In genomic region chr19:58575183-58576041, GRCh38 we compare ENCODE assay signal across 8 cellular contexts. TPM values are rescaled to one million over a fixed set of nuclear protein-coding genes. Genes with fewer than 3 reads are reported as not detected.
A peak's percentile ranks its signal among the peaks of the same experiment; 100 is the strongest.
DNase-seq lines count a peak whose midpoint lies in the region; ATAC-seq and TF ChIP-seq lines count a peak whose summit lies in the region.

No MANE protein-coding gene starts in this region.

- intact Hi-C loops in activated CD4-positive, alpha-beta T cell treated with anti-CD3 and anti-CD28 coated beads for 36 hours (cut with DNase I, micrococcal nuclease) = loop anchor here (1.0 kb wide), 4 partner anchors 56 to 420 kb away; partner anchors contain the start of genes ZBTB45 (in 1 of the 2) and ZNF274 (in 1 of the 2)

- ATAC-seq in HG03439 (IDR thresholded peaks at IDR 0.05; ENCODE audit: unreplicated experiment) = peak; percentile 46
- peak; percentile 40 for ATAC-seq in activated CD4-positive, alpha-beta T cell treated with anti-CD3 and anti-CD28 coated beads for 36 hours

- H3K36me3 Mint-ChIP-seq in activated CD4-positive, alpha-beta T cell treated with anti-CD3 and anti-CD28 coated beads for 36 hours (ENCODE audit: low read depth) = peaks cover 10% of the 10 kb centered on the region

- TF ChIP-seq CTCF in AG04449 (IDR thresholded peaks at IDR 0.05; ENCODE audit: insufficient read depth, low read length, missing control alignments) = no peak

- DNase-seq in AG04449 (ENCODE audit: low read depth, low spot score) (no peak), GM19238 (ENCODE audit: insufficient read length, low spot score) (peak; percentile 75), dermis microvascular lymphatic vessel endothelial cell (ENCODE audit: low read depth in 2 of 2) (peak; percentile 79 to 93), lung microvascular endothelial cell (ENCODE audit: low read depth in 2 of 2) (peak; percentile 94), NCI-H748 treated with DMSO at 0.1 percent for 48 hours (lab: John Stamatoyannopoulos, UW) (no peak)
- peak; percentile 92 for DNase-seq in activated CD4-positive, alpha-beta T cell treated with anti-CD3 and anti-CD28 coated beads for 36 hours
- peak; percentile 49 for DNase-seq in stimulated activated CD8-positive, alpha-beta memory T cell treated with anti-CD3 and anti-CD28 coated beads, Interleukin-15, amount 100 ng/mL, for 1 hour (ENCODE audit: low read depth)

- H3K4me3 ChIP-seq in AG04449 (ENCODE audit: low read depth, low read length) = peak overlapping the region; percentile 86

- H3K27ac Mint-ChIP-seq in activated CD4-positive, alpha-beta T cell treated with anti-CD3 and anti-CD28 coated beads for 36 hours = peak overlapping the region; percentile 100

- peaks cover 50% of the 10 kb centered on the region for H3K4me1 Mint-ChIP-seq in activated CD4-positive, alpha-beta T cell treated with anti-CD3 and anti-CD28 coated beads for 36 hours

- POLR2A ChIA-PET in AG04449 (lab: Yijun Ruan, JAX) = interaction anchor here (0.6 to 1.3 kb wide), 4 partner anchors 22 to 100 kb away, joined by 3 to 7 read pairs (median 3); partner anchors contain the start of gene ZBTB45
- POLR2A ChIA-PET in activated CD4-positive, alpha-beta T cell treated with anti-CD3 and anti-CD28 coated beads for 36 hours (lab: Charles Lee) = interaction anchor here (1.2 to 2.6 kb wide), 3 partner anchors 15 to 56 kb away, joined by 6 to 9 read pairs (median 7); partner anchors contain the start of genes TRIM28 and ZBTB45

- peak overlapping the region; percentile 95 for H3K4me3 Mint-ChIP-seq in activated CD4-positive, alpha-beta T cell treated with anti-CD3 and anti-CD28 coated beads for 36 hours

- H3K9me3 Mint-ChIP-seq in activated CD4-positive, alpha-beta T cell treated with anti-CD3 and anti-CD28 coated beads for 36 hours (ENCODE audit: low read depth) = no peaks in the 10 kb centered on the region

- H3K27me3 Mint-ChIP-seq in activated CD4-positive, alpha-beta T cell treated with anti-CD3 and anti-CD28 coated beads for 36 hours = no peaks in the 10 kb centered on the region

- CTCF ChIA-PET in AG04449 (lab: Yijun Ruan, JAX) = interaction anchor here (1.0 to 1.2 kb wide), 4 partner anchors 9 to 61 kb away, joined by 3 to 4 read pairs (median 3); partner anchors contain the start of gene ZBTB45
- CTCF ChIA-PET in activated CD4-positive, alpha-beta T cell treated with anti-CD3 and anti-CD28 coated beads for 36 hours (lab: Charles Lee) = interaction anchor here (1.1 to 1.9 kb wide), 4 partner anchors 11 to 61 kb away, joined by 3 to 17 read pairs (median 4); partner anchors contain the start of gene ZBTB45

RNA-seq across cellular contexts. Expression of gene MZF1, which starts 2.3 kb away (rescaled TPM):
- 10 to 100 TPM; 14.3 to 15.0 TPM for total RNA-seq in activated CD4-positive, alpha-beta T cell treated with anti-CD3 and anti-CD28 coated beads for 36 hours
- total RNA-seq in dermis microvascular lymphatic vessel endothelial cell = 5.1 and 11.1 TPM in 2 replicates
- 5.4 and 7.5 TPM in 2 replicates for total RNA-seq in lung microvascular endothelial cell

RNA-seq across cellular contexts. Expression of gene UBE2M, which starts 17.0 kb away (rescaled TPM):
- total RNA-seq in activated CD4-positive, alpha-beta T cell treated with anti-CD3 and anti-CD28 coated beads for 36 hours = 100 to 1,000 TPM; 115 to 138 TPM
- total RNA-seq in dermis microvascular lymphatic vessel endothelial cell = 60.4 and 80.1 TPM in 2 replicates
- 50.1 and 66.7 TPM in 2 replicates for total RNA-seq in lung microvascular endothelial cell

RNA-seq across cellular contexts. Expression of gene CHMP2A, which starts 20.5 kb away (rescaled TPM):
- total RNA-seq in activated CD4-positive, alpha-beta T cell treated with anti-CD3 and anti-CD28 coated beads for 36 hours = 100 to 1,000 TPM; 101 to 107 TPM
- total RNA-seq in dermis microvascular lymphatic vessel endothelial cell = 90.8 and 112 TPM in 2 replicates
- total RNA-seq in lung microvascular endothelial cell = 86.1 and 93.5 TPM in 2 replicates

RNA-seq across cellular contexts. Expression of gene TRIM28, which starts 31.5 kb away (rescaled TPM):
- total RNA-seq in activated CD4-positive, alpha-beta T cell treated with anti-CD3 and anti-CD28 coated beads for 36 hours = 100 to 1,000 TPM; 481 to 758 TPM
- total RNA-seq in dermis microvascular lymphatic vessel endothelial cell (339 and 348 TPM in 2 replicates), lung microvascular endothelial cell (275 and 278 TPM in 2 replicates)

RNA-seq across cellular contexts. Expression of gene ZBTB45, which starts 55.8 kb away (rescaled TPM):
- total RNA-seq in activated CD4-positive, alpha-beta T cell treated with anti-CD3 and anti-CD28 coated beads for 36 hours = 10 to 100 TPM; 10.1 to 11.1 TPM
- total RNA-seq in dermis microvascular lymphatic vessel endothelial cell (3.5 and 5.7 TPM in 2 replicates), lung microvascular endothelial cell (3.7 and 5.0 TPM in 2 replicates)

Comparison
In these comparisons a context has a peak if more than half of its experiments do, and no peak if none do; other contexts are left out.
1. DNase-seq: peak in GM19238 (single experiment), activated CD4-positive, alpha-beta T cell treated with anti-CD3 and anti-CD28 coated beads for 36 hours (single experiment), dermis microvascular lymphatic vessel endothelial cell (2 of 2), lung microvascular endothelial cell (2 of 2) and stimulated activated CD8-positive, alpha-beta memory T cell treated with anti-CD3 and anti-CD28 coated beads, Interleukin-15, amount 100 ng/mL, for 1 hour (single experiment); none in AG04449 (single experiment) and NCI-H748 treated with DMSO at 0.1 percent for 48 hours (single experiment).